ENCODE assay signal across 10 cellular contexts in the genomic region with DNA sequence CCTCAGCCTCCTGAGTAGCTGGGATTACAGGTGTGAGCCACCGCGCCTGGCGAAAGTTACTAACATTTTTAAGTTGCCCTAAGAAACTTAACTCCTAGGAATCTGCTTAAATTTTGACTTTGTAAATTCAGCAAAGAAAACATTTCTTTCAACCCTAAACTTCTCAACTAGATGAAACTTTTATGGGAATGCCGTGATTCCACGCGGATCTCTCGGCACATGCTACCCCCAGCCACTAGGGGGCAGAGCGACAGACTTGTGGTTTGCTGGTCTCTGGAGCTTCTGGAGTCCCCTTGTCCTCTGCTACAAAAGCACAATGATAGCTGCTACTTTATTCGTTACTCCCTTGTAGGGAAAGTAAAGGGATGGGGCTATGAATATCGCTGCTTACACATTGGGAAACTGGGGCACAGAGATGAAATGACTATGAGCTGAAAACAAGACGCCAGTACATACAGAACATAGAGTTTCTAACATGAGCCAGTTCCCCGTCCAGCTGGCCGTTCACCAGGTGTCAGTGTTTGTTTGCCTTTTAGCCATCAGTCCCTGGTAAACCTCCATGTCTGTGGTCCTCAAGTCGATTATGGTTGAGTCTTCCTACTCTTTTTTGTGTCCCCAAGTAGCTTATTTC.
A peak's percentile ranks its signal among the peaks of the same experiment; 100 is the strongest.
DNase-seq lines count a peak whose midpoint lies in the region; ATAC-seq, FAIRE-seq and TF ChIP-seq lines count a peak whose summit lies in the region.
"Had no signal": no experiment of that assay in that cellular context is flagged by ENCODE, and none has a peak within 500 bp of the region (broad histone marks: within the 10 kb centered on the region; RNA-seq: fewer than 3 reads in every experiment).

No MANE protein-coding gene starts in this region.

- DNase-seq in HCT116 (ENCODE audit: low read depth, low spot score) = no peak
- DNase-seq in UCSD-AML1 (lab: John Stamatoyannopoulos, UW; ENCODE audit: unreplicated experiment) = peak; percentile 9
- DNase-seq in keratinocyte (ENCODE audit: low read depth, low spot score) = no peak
- no peak for DNase-seq in NCI-H1105 (lab: John Stamatoyannopoulos, UW)
- no peak for DNase-seq in stimulated activated CD4-positive, alpha-beta T cell treated with anti-CD3 and anti-CD28 coated beads, Interleukin-4, amount 100 ng/mL, for 1 hour
- DNase-seq in GOT3 (lab: John Stamatoyannopoulos, UW) = no peak
- DNase-seq: activated naive CD8-positive, alpha-beta T cell treated with anti-CD3 and anti-CD28 coated beads, Interleukin-2, amount 50 U/mL, for 24 hours; T-helper 9 cell had no signal

- dilution Hi-C loops in keratinocyte (cut with MboI; ENCODE audit: extremely low pct_ligation_motif_present, low sequenced_read_pairs) = no loop called here

- intact Hi-C loops in HCT116 (cut with micrococcal nuclease) = loop anchor here (1.0 to 2.0 kb wide), 2 partner anchors 114 to 399 kb away; no protein-coding TSS in a partner anchor

- H3K9me2 ChIP-seq in HCT116 (ENCODE audit: insufficient read depth) = no peaks in the 10 kb centered on the region

- RAD21 ChIA-PET in HCT116 (lab: Charles Lee; ENCODE audit: low non-redundant PET in 1 of 2, low total read pairs in 2 of 2, uncharacterized antibody in 2 of 2, unreplicated experiment in 2 of 2) = interaction anchor here in 1 of 2 experiments (0.7 to 1.3 kb wide), 3 partner anchors 73 to 114 kb away, joined by 3 to 6 read pairs (median 3); no protein-coding TSS in a partner anchor

- H4K20me1 ChIP-seq in HCT116 (ENCODE audit: insufficient read depth) (no peaks in the 10 kb centered on the region), keratinocyte (ENCODE audit: control insufficient read depth, extremely low read depth, insufficient read depth, low read length) (no peaks in the 10 kb centered on the region)

- H3K9me3 ChIP-seq in HCT116 (ENCODE audit: control insufficient read depth in 1 of 2, insufficient read depth in 1 of 2, low read depth in 1 of 2, low read length in 2 of 2) (peaks cover 0 to 5% of the 10 kb centered on the region in 2 experiments; a peak in 1 of 4 replicates), keratinocyte (ENCODE audit: control insufficient read depth, low read depth, low read length) (no peaks in the 10 kb centered on the region)

- H2AFZ ChIP-seq in HCT116 (ENCODE audit: low read depth, low read length, poor library complexity, severe bottlenecking) = no peak overlapping the region
- no peak overlapping the region for H2AFZ ChIP-seq in keratinocyte (ENCODE audit: control insufficient read depth, low read length)

- peak; percentile 54 for TF ChIP-seq RAD21 in HCT116 (IDR thresholded peaks at IDR 0.05; ENCODE audit: low read depth)

- TF ChIP-seq CTCF in C4-2B (conservative IDR thresholded peaks at IDR 0.05) (peak; percentile 89), HCT116 (IDR thresholded peaks at IDR 0.05 in 2 of 3, conservative IDR thresholded peaks at IDR 0.05 in 1 of 3; ENCODE audit: borderline replicate concordance in 1 of 3, insufficient read depth in 1 of 3, low read depth in 2 of 3, low read length in 2 of 3) (peak; percentile 40 to 97 (median 93); a peak in 5 of 6 replicates), keratinocyte (optimal IDR thresholded peaks at IDR 0.05 in 1 of 3, IDR thresholded peaks at IDR 0.05 in 1 of 3, conservative IDR thresholded peaks at IDR 0.05 in 1 of 3; ENCODE audit: extremely low read depth in 1 of 3, insufficient read depth in 2 of 3, low read length in 3 of 3) (peak; percentile 53 to 65 (median 64))

- H3K9ac ChIP-seq in HCT116 (ENCODE audit: low read length) = no peak overlapping the region
- H3K9ac ChIP-seq in keratinocyte (ENCODE audit: control insufficient read depth, extremely low read depth, insufficient read depth, low read length) = no peak overlapping the region

- TF ChIP-seq POLR2A in HCT116 (IDR thresholded peaks at IDR 0.05; ENCODE audit: borderline replicate concordance, extremely low read depth, insufficient read depth, insufficient read length) = no peak

- H3K4me3 ChIP-seq in HCT116 (replicated peaks in 1 of 2; ENCODE audit: low read depth in 1 of 2, low read length in 2 of 2) (no peak overlapping the region), keratinocyte (ENCODE audit: control insufficient read depth in 2 of 3, extremely low read depth in 1 of 3, insufficient read depth in 2 of 3, low read depth in 1 of 3, low read length in 3 of 3) (no peak overlapping the region)

- POLR2A ChIA-PET in HCT116 (lab: Charles Lee) = no interaction called here

- no peaks in the 10 kb centered on the region for H3K9me1 ChIP-seq in keratinocyte (ENCODE audit: control insufficient read depth, extremely low read depth, insufficient read depth, low read length)

- no peaks in the 10 kb centered on the region for H3K36me3 ChIP-seq in HCT116 (ENCODE audit: control insufficient read depth in 1 of 2, insufficient read depth in 2 of 2, low read length in 2 of 2)
- H3K36me3 ChIP-seq in keratinocyte (ENCODE audit: control insufficient read depth in 2 of 2, extremely low read depth in 1 of 2, insufficient read depth in 2 of 2, low read length in 2 of 2) = no peaks in the 10 kb centered on the region

- CTCF ChIA-PET in HCT116 (lab: Charles Lee) = interaction anchor here (0.6 to 1.9 kb wide), 19 partner anchors 8 to 114 kb away, joined by 3 to 18 read pairs (median 3); no protein-coding TSS in a partner anchor

- no peak overlapping the region for H3K27ac ChIP-seq in C4-2B
- H3K27ac ChIP-seq in HCT116 (ENCODE audit: low read depth, low read length) = no peak overlapping the region
- H3K27ac ChIP-seq in keratinocyte (ENCODE audit: control insufficient read depth, insufficient read depth, low read length) = no peak overlapping the region

- H3K79me2 ChIP-seq in HCT116 (ENCODE audit: insufficient read depth, low read length) (no peaks in the 10 kb centered on the region), keratinocyte (ENCODE audit: control insufficient read depth, insufficient read depth, low read length) (no peaks in the 10 kb centered on the region)

- BruUV-seq in HCT116 (replicated peaks; lab: Mats Ljungman, UMichigan) = no TSS peak

- ATAC-seq in HCT116 = peak; percentile 68
- ATAC-seq in HG02798 (IDR thresholded peaks at IDR 0.05; ENCODE audit: poor library complexity, unreplicated experiment) = no peak
- ATAC-seq: activated naive CD8-positive, alpha-beta T cell treated with anti-CD3 and anti-CD28 coated beads, Interleukin-2, amount 50 U/mL, for 24 hours had no signal

- no peak overlapping the region for H3K4me2 ChIP-seq in HCT116 (ENCODE audit: low read length)
- H3K4me2 ChIP-seq in keratinocyte (ENCODE audit: control insufficient read depth, extremely low read depth, insufficient read depth, low read depth, low read length) = no peak overlapping the region

- no peak for FAIRE-seq in keratinocyte (lab: Jason Lieb, UNC)

- no peaks in the 10 kb centered on the region for H3K27me3 ChIP-seq in HCT116 (ENCODE audit: insufficient read depth, low read length)
- H3K27me3 ChIP-seq in keratinocyte (ENCODE audit: control insufficient read depth, extremely low read depth, insufficient read depth, low read length) = no peaks in the 10 kb centered on the region

- H3K4me1 ChIP-seq in HCT116 (ENCODE audit: control insufficient read depth in 1 of 2, insufficient read depth in 2 of 2, low read length in 2 of 2) = peaks cover 36 to 38% of the 10 kb centered on the region in 2 experiments
- peaks cover 15% of the 10 kb centered on the region for H3K4me1 ChIP-seq in keratinocyte (ENCODE audit: control insufficient read depth, extremely low read depth, insufficient read depth, low read length)

TF ChIP-seq in HCT116, 20 proteins besides CTCF, POLR2A, EP300 and RAD21:
- TF ChIP-seq, protein P1, sequence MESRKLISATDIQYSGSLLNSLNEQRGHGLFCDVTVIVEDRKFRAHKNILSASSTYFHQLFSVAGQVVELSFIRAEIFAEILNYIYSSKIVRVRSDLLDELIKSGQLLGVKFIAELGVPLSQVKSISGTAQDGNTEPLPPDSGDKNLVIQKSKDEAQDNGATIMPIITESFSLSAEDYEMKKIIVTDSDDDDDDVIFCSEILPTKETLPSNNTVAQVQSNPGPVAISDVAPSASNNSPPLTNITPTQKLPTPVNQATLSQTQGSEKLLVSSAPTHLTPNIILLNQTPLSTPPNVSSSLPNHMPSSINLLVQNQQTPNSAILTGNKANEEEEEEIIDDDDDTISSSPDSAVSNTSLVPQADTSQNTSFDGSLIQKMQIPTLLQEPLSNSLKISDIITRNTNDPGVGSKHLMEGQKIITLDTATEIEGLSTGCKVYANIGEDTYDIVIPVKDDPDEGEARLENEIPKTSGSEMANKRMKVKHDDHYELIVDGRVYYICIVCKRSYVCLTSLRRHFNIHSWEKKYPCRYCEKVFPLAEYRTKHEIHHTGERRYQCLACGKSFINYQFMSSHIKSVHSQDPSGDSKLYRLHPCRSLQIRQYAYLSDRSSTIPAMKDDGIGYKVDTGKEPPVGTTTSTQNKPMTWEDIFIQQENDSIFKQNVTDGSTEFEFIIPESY (IDR thresholded peaks at IDR 0.05; ENCODE audit: extremely low read depth, insufficient replicate concordance, low read length) = no peak
- peak; percentile 48; the same call in 1 of the 2 replicates for TF ChIP-seq CBX3 (IDR thresholded peaks at IDR 0.05; ENCODE audit: low read depth)
